Comparison of ENCODE assay signal across 24 cellular contexts in the genomic region with DNA sequence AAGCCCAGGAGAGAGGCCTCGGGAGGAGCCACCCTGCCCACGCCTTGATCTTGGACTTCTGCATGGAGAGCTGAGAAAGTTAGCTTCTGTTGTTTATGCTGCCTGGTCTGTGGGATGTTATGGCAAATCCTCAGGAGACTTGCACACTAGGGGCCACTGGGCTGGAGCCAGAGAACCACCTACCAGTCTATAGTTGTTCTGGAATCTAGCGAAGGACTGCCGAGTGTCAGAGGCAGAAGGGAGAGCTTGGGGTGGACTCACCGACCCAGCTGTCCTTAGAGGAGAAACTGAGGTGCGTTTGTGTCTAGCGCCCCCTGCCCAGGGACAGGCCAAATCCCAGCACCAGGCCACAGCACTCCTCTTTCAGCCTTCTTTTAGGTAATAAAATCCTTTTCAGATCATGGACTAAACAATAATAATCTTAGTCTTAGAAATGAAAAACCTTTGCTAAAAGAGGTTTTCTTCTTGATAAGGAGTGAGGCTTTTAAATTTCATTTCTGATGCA.
"Had no signal": no experiment of that assay in that cellular context is flagged by ENCODE, and none has a peak within 500 bp of the region (broad histone marks: within the 10 kb centered on the region; RNA-seq: fewer than 3 reads in every experiment).

No MANE protein-coding gene starts in this region.

- H3K27me3 ChIP-seq: body of pancreas, colonic mucosa, hepatocyte, neutrophil, ovary, suprapubic skin, tibial artery had no signal

- H2AFZ ChIP-seq: hepatocyte had no signal

- H3K4me3 ChIP-seq: body of pancreas, colonic mucosa, hepatocyte, ovary, suprapubic skin, tibial artery had no signal

- H3K4me1 Mint-ChIP-seq: activated CD4-positive, alpha-beta T cell treated with anti-CD3 and anti-CD28 coated beads for 36 hours; nephron; stimulated activated naive B cell treated with anti-CD40 and anti-IgM and Interleukin-4, amounts not matched to agents 10 μg/mL and 1 μg/mL and 100 μg/mL, for 72 hours had no signal

- H3K27ac Mint-ChIP-seq: activated CD4-positive, alpha-beta T cell treated with anti-CD3 and anti-CD28 coated beads for 36 hours; activated CD8-positive, alpha-beta T cell treated with anti-CD3 and anti-CD28 coated beads, Interleukin-2, amount 10 ng/mL, durations not matched to agents 7 days and 5 days; activated naive CD8-positive, alpha-beta T cell; nephron; stimulated activated naive B cell treated with anti-CD40 and anti-IgM and Interleukin-4, amounts not matched to agents 10 μg/mL and 1 μg/mL and 100 μg/mL, for 72 hours; T-helper 2 cell treated with Interferon-gamma antibody and Interleukin-4, amounts not matched to agents 5 μg/mL and 100 μg/mL, for 36 hours had no signal

- DNase-seq: activated CD4-positive, alpha-beta T cell treated with anti-CD3 and anti-CD28 coated beads for 36 hours; activated CD4-positive, CD25-positive, alpha-beta regulatory T cell; activated CD8-positive, alpha-beta T cell treated with anti-CD3 and anti-CD28 coated beads, Interleukin-2, amount 10 ng/mL, durations not matched to agents 7 days and 5 days; activated effector memory CD4-positive, alpha-beta T cell treated with Interleukin-2 at 50 U/mL for 16 hours; activated naive CD4-positive, alpha-beta T cell treated with Interleukin-2 at 50 U/mL for 16 hours; anterior cingulate cortex; body of pancreas; cerebellar nuclear complex; colonic mucosa; effector CD8-positive, alpha-beta T cell; left cardiac atrium; left ventricle myocardium superior; ovary; right cardiac atrium; stimulated activated CD4-positive, alpha-beta T cell treated with anti-CD3 and anti-CD28 coated beads, Interleukin-15, amount 100 ng/mL, for 24 hours; stimulated activated CD4-positive, alpha-beta T cell treated with anti-CD3 and anti-CD28 coated beads, Interleukin-2, amount 100 ng/mL, for 24 hours; stimulated activated naive B cell treated with anti-CD40 and anti-IgM and Interleukin-4, amounts not matched to agents 10 μg/mL and 1 μg/mL and 100 μg/mL, for 72 hours; tibial artery had no signal

- H3K36me3 ChIP-seq: colonic mucosa, neutrophil, ovary, suprapubic skin, tibial artery had no signal

- H3K4me1 ChIP-seq: body of pancreas, colonic mucosa, tibial artery had no signal

- H3K36me3 Mint-ChIP-seq: activated naive CD8-positive, alpha-beta T cell; stimulated activated naive B cell treated with anti-CD40 and anti-IgM and Interleukin-4, amounts not matched to agents 10 μg/mL and 1 μg/mL and 100 μg/mL, for 72 hours had no signal

- H3K79me2 ChIP-seq: hepatocyte had no signal

- H3K27me3 Mint-ChIP-seq: activated CD4-positive, alpha-beta T cell treated with anti-CD3 and anti-CD28 coated beads for 36 hours; activated naive CD8-positive, alpha-beta T cell; stimulated activated naive B cell treated with anti-CD40 and anti-IgM and Interleukin-4, amounts not matched to agents 10 μg/mL and 1 μg/mL and 100 μg/mL, for 72 hours had no signal

- H3K4me2 ChIP-seq: hepatocyte had no signal

- H3K27ac ChIP-seq: body of pancreas, colonic mucosa, hepatocyte, neutrophil, ovary, suprapubic skin, tibial artery had no signal

- H3K4me3 Mint-ChIP-seq: activated CD4-positive, alpha-beta T cell treated with anti-CD3 and anti-CD28 coated beads for 36 hours; activated CD8-positive, alpha-beta T cell treated with anti-CD3 and anti-CD28 coated beads, Interleukin-2, amount 10 ng/mL, durations not matched to agents 7 days and 5 days; activated naive CD8-positive, alpha-beta T cell; nephron; stimulated activated naive B cell treated with anti-CD40 and anti-IgM and Interleukin-4, amounts not matched to agents 10 μg/mL and 1 μg/mL and 100 μg/mL, for 72 hours; T-helper 2 cell treated with Interferon-gamma antibody and Interleukin-4, amounts not matched to agents 5 μg/mL and 100 μg/mL, for 36 hours had no signal

- ATAC-seq: activated CD4-positive, alpha-beta T cell treated with anti-CD3 and anti-CD28 coated beads for 36 hours; activated CD8-positive, alpha-beta T cell treated with anti-CD3 and anti-CD28 coated beads, Interleukin-2, amount 10 ng/mL, durations not matched to agents 7 days and 5 days; body of pancreas; left cardiac atrium; left ventricle myocardium superior; right cardiac atrium; stimulated activated naive B cell treated with anti-CD40 and anti-IgM and Interleukin-4, amounts not matched to agents 10 μg/mL and 1 μg/mL and 100 μg/mL, for 72 hours had no signal

- H3K9me3 ChIP-seq: body of pancreas, colonic mucosa, neutrophil, ovary, suprapubic skin, tibial artery had no signal
